In genomic region chr22:24445481-24446290, GRCh38 we compare ENCODE assay signal across 1 cellular context.
TF ChIP-seq lines count a peak whose summit lies in the region.

No MANE protein-coding gene starts in this region.

TF ChIP-seq in HCT116, 20 proteins besides CTCF, POLR2A, EP300 and RAD21 (continued from another document):
- no peak for TF ChIP-seq ZNF274 (IDR thresholded peaks at IDR 0.05; ENCODE audit: low read depth, low read length)
